In the genomic region with DNA sequence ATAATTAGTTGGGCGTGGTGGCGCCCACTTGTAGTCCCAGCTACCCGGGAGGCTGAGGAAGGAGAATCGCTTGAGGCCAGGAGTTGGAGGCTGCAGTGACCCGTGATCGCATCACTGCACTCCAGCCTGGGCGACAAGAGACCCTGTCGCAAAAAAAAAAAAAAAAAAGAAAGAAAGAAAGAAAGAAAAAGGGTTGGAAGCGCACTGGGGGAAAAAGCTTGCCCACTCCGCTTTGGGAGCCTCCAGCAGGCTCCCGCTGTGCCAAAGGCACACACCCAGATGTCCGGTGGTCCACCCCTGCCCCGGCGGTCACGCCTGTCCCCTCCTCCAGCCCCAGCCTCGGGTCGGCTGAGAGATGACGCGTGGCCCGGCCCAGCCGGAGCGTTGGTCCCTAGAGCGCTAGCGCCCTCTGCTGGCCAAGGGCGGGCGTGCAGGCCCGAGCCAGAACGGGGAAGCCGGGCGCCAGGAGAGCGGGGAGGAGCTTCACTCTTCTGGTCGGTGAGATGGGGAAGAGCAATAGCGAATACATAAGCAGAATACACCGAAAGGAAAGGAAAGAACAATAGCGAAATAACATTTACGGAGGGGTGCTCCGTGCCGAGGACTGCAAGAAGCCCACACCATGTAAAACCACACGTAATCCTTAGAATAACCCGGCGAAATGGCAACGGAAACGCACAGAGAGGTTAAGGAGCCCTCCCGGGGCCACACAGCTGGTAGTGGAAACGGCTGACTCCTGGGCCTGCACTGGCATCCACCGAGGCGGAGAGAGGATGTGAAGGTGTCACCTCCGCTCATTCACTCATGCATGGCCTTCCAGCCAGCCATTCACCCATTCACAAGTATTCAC, we compare ENCODE assay signal across 1 cellular context.
TF ChIP-seq lines count a peak whose summit lies in the region.

No MANE protein-coding gene starts in this region.

TF ChIP-seq in WTC11, 78 proteins besides CTCF, POLR2A, EP300 and RAD21 (continued from another document):
- TF ChIP-seq, protein P1, sequence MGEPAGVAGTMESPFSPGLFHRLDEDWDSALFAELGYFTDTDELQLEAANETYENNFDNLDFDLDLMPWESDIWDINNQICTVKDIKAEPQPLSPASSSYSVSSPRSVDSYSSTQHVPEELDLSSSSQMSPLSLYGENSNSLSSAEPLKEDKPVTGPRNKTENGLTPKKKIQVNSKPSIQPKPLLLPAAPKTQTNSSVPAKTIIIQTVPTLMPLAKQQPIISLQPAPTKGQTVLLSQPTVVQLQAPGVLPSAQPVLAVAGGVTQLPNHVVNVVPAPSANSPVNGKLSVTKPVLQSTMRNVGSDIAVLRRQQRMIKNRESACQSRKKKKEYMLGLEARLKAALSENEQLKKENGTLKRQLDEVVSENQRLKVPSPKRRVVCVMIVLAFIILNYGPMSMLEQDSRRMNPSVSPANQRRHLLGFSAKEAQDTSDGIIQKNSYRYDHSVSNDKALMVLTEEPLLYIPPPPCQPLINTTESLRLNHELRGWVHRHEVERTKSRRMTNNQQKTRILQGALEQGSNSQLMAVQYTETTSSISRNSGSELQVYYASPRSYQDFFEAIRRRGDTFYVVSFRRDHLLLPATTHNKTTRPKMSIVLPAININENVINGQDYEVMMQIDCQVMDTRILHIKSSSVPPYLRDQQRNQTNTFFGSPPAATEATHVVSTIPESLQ (CRISPR knock-in tag; IDR thresholded peaks at IDR 0.05): no peak
- TF ChIP-seq CBFB (CRISPR knock-in tag; IDR thresholded peaks at IDR 0.05; ENCODE audit: low read depth): no peak
- TF ChIP-seq ESRRA (CRISPR knock-in tag; IDR thresholded peaks at IDR 0.05; ENCODE audit: borderline replicate concordance): no peak
- TF ChIP-seq CREM (CRISPR knock-in tag; IDR thresholded peaks at IDR 0.05): 0 out of 2 replicates have a peak, but pooled peaks have one; percentile 34
- TF ChIP-seq, protein P2, sequence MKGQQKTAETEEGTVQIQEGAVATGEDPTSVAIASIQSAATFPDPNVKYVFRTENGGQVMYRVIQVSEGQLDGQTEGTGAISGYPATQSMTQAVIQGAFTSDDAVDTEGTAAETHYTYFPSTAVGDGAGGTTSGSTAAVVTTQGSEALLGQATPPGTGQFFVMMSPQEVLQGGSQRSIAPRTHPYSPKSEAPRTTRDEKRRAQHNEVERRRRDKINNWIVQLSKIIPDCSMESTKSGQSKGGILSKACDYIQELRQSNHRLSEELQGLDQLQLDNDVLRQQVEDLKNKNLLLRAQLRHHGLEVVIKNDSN (CRISPR knock-in tag; IDR thresholded peaks at IDR 0.05): peak; percentile 33; the same call in 1 of the 2 replicates
- TF ChIP-seq PRRX2 (CRISPR knock-in tag; IDR thresholded peaks at IDR 0.05): no peak
- TF ChIP-seq GTF2I (CRISPR knock-in tag; conservative IDR thresholded peaks at IDR 0.05): peak; percentile 88
- TF ChIP-seq, protein P3, sequence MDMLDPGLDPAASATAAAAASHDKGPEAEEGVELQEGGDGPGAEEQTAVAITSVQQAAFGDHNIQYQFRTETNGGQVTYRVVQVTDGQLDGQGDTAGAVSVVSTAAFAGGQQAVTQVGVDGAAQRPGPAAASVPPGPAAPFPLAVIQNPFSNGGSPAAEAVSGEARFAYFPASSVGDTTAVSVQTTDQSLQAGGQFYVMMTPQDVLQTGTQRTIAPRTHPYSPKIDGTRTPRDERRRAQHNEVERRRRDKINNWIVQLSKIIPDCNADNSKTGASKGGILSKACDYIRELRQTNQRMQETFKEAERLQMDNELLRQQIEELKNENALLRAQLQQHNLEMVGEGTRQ (CRISPR knock-in tag; IDR thresholded peaks at IDR 0.05): no peak
- TF ChIP-seq, protein P4, sequence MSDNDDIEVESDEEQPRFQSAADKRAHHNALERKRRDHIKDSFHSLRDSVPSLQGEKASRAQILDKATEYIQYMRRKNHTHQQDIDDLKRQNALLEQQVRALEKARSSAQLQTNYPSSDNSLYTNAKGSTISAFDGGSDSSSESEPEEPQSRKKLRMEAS (CRISPR knock-in tag; IDR thresholded peaks at IDR 0.05): peak; percentile 92
- TF ChIP-seq RORB (CRISPR knock-in tag; IDR thresholded peaks at IDR 0.05): no peak
- TF ChIP-seq MXD4 (CRISPR knock-in tag; IDR thresholded peaks at IDR 0.05; ENCODE audit: borderline replicate concordance): no peak
- TF ChIP-seq, protein P5, sequence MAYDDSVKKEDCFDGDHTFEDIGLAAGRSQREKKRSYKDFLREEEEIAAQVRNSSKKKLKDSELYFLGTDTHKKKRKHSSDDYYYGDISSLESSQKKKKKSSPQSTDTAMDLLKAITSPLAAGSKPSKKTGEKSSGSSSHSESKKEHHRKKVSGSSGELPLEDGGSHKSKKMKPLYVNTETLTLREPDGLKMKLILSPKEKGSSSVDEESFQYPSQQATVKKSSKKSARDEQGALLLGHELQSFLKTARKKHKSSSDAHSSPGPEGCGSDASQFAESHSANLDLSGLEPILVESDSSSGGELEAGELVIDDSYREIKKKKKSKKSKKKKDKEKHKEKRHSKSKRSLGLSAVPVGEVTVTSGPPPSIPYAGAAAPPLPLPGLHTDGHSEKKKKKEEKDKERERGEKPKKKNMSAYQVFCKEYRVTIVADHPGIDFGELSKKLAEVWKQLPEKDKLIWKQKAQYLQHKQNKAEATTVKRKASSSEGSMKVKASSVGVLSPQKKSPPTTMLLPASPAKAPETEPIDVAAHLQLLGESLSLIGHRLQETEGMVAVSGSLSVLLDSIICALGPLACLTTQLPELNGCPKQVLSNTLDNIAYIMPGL (CRISPR knock-in tag; IDR thresholded peaks at IDR 0.05): peak; percentile 76; the same call in 1 of the 2 replicates
- peak; percentile 76 for TF ChIP-seq SP1 (CRISPR knock-in tag; conservative IDR thresholded peaks at IDR 0.05)
- TF ChIP-seq FOXP1 (CRISPR knock-in tag; IDR thresholded peaks at IDR 0.05; ENCODE audit: borderline replicate concordance): 0 out of 2 replicates have a peak, but pooled peaks have one; percentile 41
- no peak for TF ChIP-seq ZNF317 (CRISPR knock-in tag; IDR thresholded peaks at IDR 0.05; ENCODE audit: borderline replicate concordance, low read depth)
- TF ChIP-seq TEAD4 (CRISPR knock-in tag; IDR thresholded peaks at IDR 0.05): no peak
- no peak for TF ChIP-seq MYBL2 (CRISPR knock-in tag; IDR thresholded peaks at IDR 0.05)
- no peak for TF ChIP-seq NFE2L1 (CRISPR knock-in tag; IDR thresholded peaks at IDR 0.05)
- peak; percentile 80 for TF ChIP-seq ETV6 (CRISPR knock-in tag; IDR thresholded peaks at IDR 0.05)
- TF ChIP-seq NFYB (CRISPR knock-in tag; conservative IDR thresholded peaks at IDR 0.05; ENCODE audit: low read depth): no peak
- TF ChIP-seq ZBTB21 (CRISPR knock-in tag; IDR thresholded peaks at IDR 0.05; ENCODE audit: borderline replicate concordance): no peak
- no peak for TF ChIP-seq NR1H2 (CRISPR knock-in tag; IDR thresholded peaks at IDR 0.05)
- peak; percentile 82 for TF ChIP-seq GABPB1 (CRISPR knock-in tag; IDR thresholded peaks at IDR 0.05)
- TF ChIP-seq, protein P6, sequence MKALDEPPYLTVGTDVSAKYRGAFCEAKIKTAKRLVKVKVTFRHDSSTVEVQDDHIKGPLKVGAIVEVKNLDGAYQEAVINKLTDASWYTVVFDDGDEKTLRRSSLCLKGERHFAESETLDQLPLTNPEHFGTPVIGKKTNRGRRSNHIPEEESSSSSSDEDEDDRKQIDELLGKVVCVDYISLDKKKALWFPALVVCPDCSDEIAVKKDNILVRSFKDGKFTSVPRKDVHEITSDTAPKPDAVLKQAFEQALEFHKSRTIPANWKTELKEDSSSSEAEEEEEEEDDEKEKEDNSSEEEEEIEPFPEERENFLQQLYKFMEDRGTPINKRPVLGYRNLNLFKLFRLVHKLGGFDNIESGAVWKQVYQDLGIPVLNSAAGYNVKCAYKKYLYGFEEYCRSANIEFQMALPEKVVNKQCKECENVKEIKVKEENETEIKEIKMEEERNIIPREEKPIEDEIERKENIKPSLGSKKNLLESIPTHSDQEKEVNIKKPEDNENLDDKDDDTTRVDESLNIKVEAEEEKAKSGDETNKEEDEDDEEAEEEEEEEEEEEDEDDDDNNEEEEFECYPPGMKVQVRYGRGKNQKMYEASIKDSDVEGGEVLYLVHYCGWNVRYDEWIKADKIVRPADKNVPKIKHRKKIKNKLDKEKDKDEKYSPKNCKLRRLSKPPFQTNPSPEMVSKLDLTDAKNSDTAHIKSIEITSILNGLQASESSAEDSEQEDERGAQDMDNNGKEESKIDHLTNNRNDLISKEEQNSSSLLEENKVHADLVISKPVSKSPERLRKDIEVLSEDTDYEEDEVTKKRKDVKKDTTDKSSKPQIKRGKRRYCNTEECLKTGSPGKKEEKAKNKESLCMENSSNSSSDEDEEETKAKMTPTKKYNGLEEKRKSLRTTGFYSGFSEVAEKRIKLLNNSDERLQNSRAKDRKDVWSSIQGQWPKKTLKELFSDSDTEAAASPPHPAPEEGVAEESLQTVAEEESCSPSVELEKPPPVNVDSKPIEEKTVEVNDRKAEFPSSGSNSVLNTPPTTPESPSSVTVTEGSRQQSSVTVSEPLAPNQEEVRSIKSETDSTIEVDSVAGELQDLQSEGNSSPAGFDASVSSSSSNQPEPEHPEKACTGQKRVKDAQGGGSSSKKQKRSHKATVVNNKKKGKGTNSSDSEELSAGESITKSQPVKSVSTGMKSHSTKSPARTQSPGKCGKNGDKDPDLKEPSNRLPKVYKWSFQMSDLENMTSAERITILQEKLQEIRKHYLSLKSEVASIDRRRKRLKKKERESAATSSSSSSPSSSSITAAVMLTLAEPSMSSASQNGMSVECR (CRISPR knock-in tag; IDR thresholded peaks at IDR 0.05; ENCODE audit: borderline replicate concordance): no peak
- peak; percentile 25; the same call in 1 of the 2 replicates for TF ChIP-seq TEAD1 (CRISPR knock-in tag; IDR thresholded peaks at IDR 0.05)
